ENCODE assay signal across 8 cellular contexts in the genomic region with DNA sequence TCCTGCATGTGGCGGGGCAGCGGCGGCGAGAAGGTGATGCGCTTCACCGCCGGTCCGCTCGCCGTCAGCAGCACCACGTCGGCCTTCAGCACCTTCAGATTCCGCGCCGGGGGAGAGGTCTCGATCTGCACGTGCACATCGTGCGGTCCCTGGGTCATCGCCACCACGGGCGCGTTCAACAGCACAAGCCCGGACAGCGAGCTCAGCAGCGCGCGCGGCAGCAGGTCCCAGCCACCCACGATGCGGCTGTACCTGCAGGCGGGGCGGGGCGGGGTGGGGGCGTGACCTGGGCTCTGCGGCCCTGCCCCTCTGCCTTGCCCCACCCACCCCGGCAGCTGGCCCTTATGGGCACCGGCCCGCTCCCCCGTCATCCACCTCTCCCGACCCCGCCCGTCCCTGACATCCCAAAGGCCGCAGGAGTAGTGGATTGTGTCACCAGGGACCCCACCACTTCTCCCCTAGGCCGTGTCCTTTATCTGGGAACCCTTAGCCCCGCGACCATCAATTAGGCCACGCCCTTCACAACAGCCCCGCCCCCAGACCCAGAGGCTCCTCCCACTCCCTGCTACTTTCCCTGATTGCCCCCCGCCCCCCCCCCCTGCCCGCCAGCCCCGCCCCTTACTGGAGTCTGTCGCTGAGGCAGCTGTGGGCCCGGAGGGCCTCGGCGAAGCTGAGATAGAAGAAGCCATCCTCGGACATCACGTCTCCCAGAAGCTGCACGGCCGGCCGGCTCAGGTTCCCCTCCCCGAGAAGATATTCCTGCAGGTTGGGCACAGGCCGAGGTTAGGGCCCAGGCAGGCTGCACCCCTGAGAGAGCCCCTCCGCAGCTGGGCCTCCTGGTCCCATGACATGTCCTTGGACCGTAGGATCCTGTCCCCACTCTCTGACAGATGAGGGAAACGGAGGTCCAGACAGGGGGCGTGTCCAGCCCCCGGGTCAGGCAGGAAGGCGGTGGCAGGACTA. TPM values are rescaled to one million over a fixed set of nuclear protein-coding genes. Genes with fewer than 3 reads are reported as not detected.
DNase-seq lines count a peak whose midpoint lies in the region; ATAC-seq and TF ChIP-seq lines count a peak whose summit lies in the region.

No MANE protein-coding gene starts in this region.

- peaks cover 8% of the 10 kb centered on the region for H3F3A ChIP-seq in SK-N-SH (replicated peaks; ENCODE audit: insufficient read depth)

- peak; percentile 93 for DNase-seq in SK-N-SH
- peak in 4 of 7 donors; percentile 41 to 76 (median 62) for DNase-seq in adrenal gland
- peak in 1 of 2 donors; percentile 84 for DNase-seq in left lung
- peak; percentile 49 to 58 for DNase-seq in stimulated activated CD8-positive, alpha-beta memory T cell treated with anti-CD3 and anti-CD28 coated beads, Interleukin-15, amount 100 ng/mL, for 48 hours (ENCODE audit: low read depth in 2 of 2)
- DNase-seq in KG1 (lab: John Stamatoyannopoulos, UW), result no peak

- TF ChIP-seq EP300 in SK-N-SH (IDR thresholded peaks at IDR 0.05; ENCODE audit: borderline replicate concordance in 1 of 2, low read depth in 1 of 2, low read length in 1 of 2), result no peak

- intact Hi-C loops in adrenal gland (cut with DNase I), result no loop called here
- intact Hi-C loops in left lung (cut with DNase I), result no loop called here

- no peak; the same call in 1 of the 2 replicates for TF ChIP-seq CTCF in SK-N-SH (IDR thresholded peaks at IDR 0.05)
- TF ChIP-seq CTCF in adrenal gland (IDR thresholded peaks at IDR 0.05), result peak in 3 of 6 experiments; percentile 4 to 29 (median 24)
- TF ChIP-seq CTCF in left lung (IDR thresholded peaks at IDR 0.05), result peak in 1 of 2 donors; percentile 3

- H3K4me1 ChIP-seq in SK-N-SH (ENCODE audit: control insufficient read depth in 1 of 2, insufficient read depth in 2 of 2, low read depth in 1 of 2, low read length in 1 of 2) (peaks cover 0 to 13% of the 10 kb centered on the region in 2 experiments; a peak in 1 of 4 replicates), adrenal gland (replicated peaks in 1 of 2) (peaks cover 4 to 9% of the 10 kb centered on the region in 2 donors), left lung (peaks cover 0 to 12% of the 10 kb centered on the region in 2 donors)

- peak overlapping the region; percentile 47 for H3K4me2 ChIP-seq in SK-N-SH

- no peaks in the 10 kb centered on the region for H3K79me2 ChIP-seq in SK-N-SH (ENCODE audit: insufficient read depth)

- ATAC-seq in GM19351 (IDR thresholded peaks at IDR 0.05; ENCODE audit: unreplicated experiment), result peak; percentile 48
- peak; percentile 83 for ATAC-seq in left lung
- no peak for ATAC-seq in HG02759 (IDR thresholded peaks at IDR 0.05; ENCODE audit: unreplicated experiment)
- ATAC-seq in GM18870 (IDR thresholded peaks at IDR 0.05; ENCODE audit: unreplicated experiment), result no peak

- H3K9me3 ChIP-seq in SK-N-SH, result no peaks in the 10 kb centered on the region
- no peaks in the 10 kb centered on the region for H3K9me3 ChIP-seq in adrenal gland (replicated peaks in 1 of 3)
- H3K9me3 ChIP-seq in left lung, result no peaks in the 10 kb centered on the region

- no peaks in the 10 kb centered on the region for H4K20me1 ChIP-seq in SK-N-SH (ENCODE audit: insufficient read depth)

- no peak for TF ChIP-seq RAD21 in SK-N-SH (IDR thresholded peaks at IDR 0.05; ENCODE audit: low read length)

- H3K36me3 ChIP-seq in SK-N-SH (replicated peaks in 1 of 2; ENCODE audit: control insufficient read depth in 1 of 2, insufficient read depth in 2 of 2, low read length in 1 of 2), result peaks cover 0 to 4% of the 10 kb centered on the region in 2 experiments
- peaks cover 0 to 10% of the 10 kb centered on the region in 2 donors for H3K36me3 ChIP-seq in adrenal gland (replicated peaks in 1 of 2)
- peaks cover 0 to 26% of the 10 kb centered on the region in 2 donors for H3K36me3 ChIP-seq in left lung

- no peak overlapping the region for H2AFZ ChIP-seq in SK-N-SH (ENCODE audit: low read depth)

- TF ChIP-seq POLR2A in adrenal gland (IDR thresholded peaks at IDR 0.05), result no peak

- H3K27ac ChIP-seq in SK-N-SH (ENCODE audit: low read depth in 2 of 2, low read length in 1 of 2) (peak overlapping the region in 1 of 2 experiments; percentile 44; a peak in 1 of 4 replicates), adrenal gland (peak overlapping the region in 2 of 5 donors; percentile 16 to 38), left lung (no peak overlapping the region)

- POLR2A ChIA-PET in SK-N-SH (lab: Yijun Ruan, JAX), result interaction anchor here (0.7 to 1.8 kb wide), 5 partner anchors 9 to 214 kb away, joined by 3 to 9 read pairs (median 3); a partner anchor contains a TSS

- CTCF ChIA-PET in SK-N-SH (lab: Yijun Ruan, JAX), result interaction anchor here (0.6 to 1.6 kb wide), 15 partner anchors 9 to 90 kb away, joined by 3 to 12 read pairs (median 4); a partner anchor contains a TSS

- no peaks in the 10 kb centered on the region for H3K27me3 ChIP-seq in SK-N-SH (ENCODE audit: insufficient read depth)
- no peaks in the 10 kb centered on the region for H3K27me3 ChIP-seq in adrenal gland
- peaks cover 0 to 12% of the 10 kb centered on the region in 2 donors for H3K27me3 ChIP-seq in left lung

- WGBS in SK-N-SH (ENCODE audit: low lambda C conversion rate), result 38% methylated on average over 25 of the region's 69 CpGs
- 8 to 19% (median 11%) methylated on average over 5 to 68 of the region's 69 CpGs for WGBS in adrenal gland, 4 donors

- H3K4me3 ChIP-seq in SK-N-SH (ENCODE audit: low read depth in 2 of 2, low read length in 1 of 2), result peak overlapping the region; percentile 33 to 43; a peak in 2 of 4 replicates
- H3K4me3 ChIP-seq in adrenal gland, result peak overlapping the region in 1 of 4 donors; percentile 40
- peak overlapping the region; percentile 11 to 36 for H3K4me3 ChIP-seq in left lung

- no peak overlapping the region for H3K9ac ChIP-seq in SK-N-SH

- no peaks in the 10 kb centered on the region for H3K9me2 ChIP-seq in SK-N-SH

TF ChIP-seq in SK-N-SH, 30 proteins besides CTCF, POLR2A, EP300 and RAD21:
- TF ChIP-seq RXRA (IDR thresholded peaks at IDR 0.05; ENCODE audit: borderline replicate concordance, low read depth) (no peak), CHD2 (IDR thresholded peaks at IDR 0.05; ENCODE audit: low read length, partially characterized antibody) (no peak), RFX5 (IDR thresholded peaks at IDR 0.05; ENCODE audit: low read length) (no peak), SIN3A (IDR thresholded peaks at IDR 0.05; ENCODE audit: borderline replicate concordance, low read depth, low read length) (no peak), GATA2 (CRISPR knock-in tag; IDR thresholded peaks at IDR 0.05) (no peak), NRF1 (IDR thresholded peaks at IDR 0.05; ENCODE audit: low read depth, low read length) (no peak), RCOR1 (IDR thresholded peaks at IDR 0.05; ENCODE audit: low read length) (no peak), FOXM1 (IDR thresholded peaks at IDR 0.05; ENCODE audit: low read depth) (no peak)
- TF ChIP-seq, protein P1, sequence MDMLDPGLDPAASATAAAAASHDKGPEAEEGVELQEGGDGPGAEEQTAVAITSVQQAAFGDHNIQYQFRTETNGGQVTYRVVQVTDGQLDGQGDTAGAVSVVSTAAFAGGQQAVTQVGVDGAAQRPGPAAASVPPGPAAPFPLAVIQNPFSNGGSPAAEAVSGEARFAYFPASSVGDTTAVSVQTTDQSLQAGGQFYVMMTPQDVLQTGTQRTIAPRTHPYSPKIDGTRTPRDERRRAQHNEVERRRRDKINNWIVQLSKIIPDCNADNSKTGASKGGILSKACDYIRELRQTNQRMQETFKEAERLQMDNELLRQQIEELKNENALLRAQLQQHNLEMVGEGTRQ (IDR thresholded peaks at IDR 0.05; ENCODE audit: borderline replicate concordance, low read depth, low read length), result no peak
- TF ChIP-seq, protein P2, sequence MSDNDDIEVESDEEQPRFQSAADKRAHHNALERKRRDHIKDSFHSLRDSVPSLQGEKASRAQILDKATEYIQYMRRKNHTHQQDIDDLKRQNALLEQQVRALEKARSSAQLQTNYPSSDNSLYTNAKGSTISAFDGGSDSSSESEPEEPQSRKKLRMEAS (IDR thresholded peaks at IDR 0.05; ENCODE audit: low read depth), result no peak; the same call in 1 of the 2 replicates
TF ChIP-seq in SK-N-SH: peak in this region for 0.

RNA-seq across cellular contexts. Expression of a gene that starts 6.1 kb away (rescaled TPM):
- polyA plus RNA-seq in SK-N-SH (2012; rRNA removed), result 0.35 and 0.50 TPM in 2 replicates
- polyA plus RNA-seq in SK-N-SH (2012; cell fraction: cytosol; rRNA removed), result 0.27 and 0.31 TPM in 2 replicates
- 0.76 and 0.97 TPM in 2 replicates for polyA plus RNA-seq in SK-N-SH (2012; cell fraction: nucleus; rRNA removed)
- total RNA-seq in adrenal gland, result 1 to 10 TPM in 5 of 8 donors, under 1 TPM in 3; 0.18 to 2.1 (median 1.2) TPM
- 1 to 10 TPM in 2 of 3 donors, under 1 TPM in 1; 0.33 to 3.2 (median 2.1) TPM for polyA plus RNA-seq in adrenal gland
- 1 to 10 TPM; 2.4 to 6.5 TPM for total RNA-seq in left lung

RNA-seq across cellular contexts. Expression of a gene that starts 13.1 kb away (rescaled TPM):
- 27.3 and 28.3 TPM in 2 replicates for polyA plus RNA-seq in SK-N-SH (2012; rRNA removed)
- polyA plus RNA-seq in SK-N-SH (2012; cell fraction: cytosol; rRNA removed), result 14.9 and 22.0 TPM in 2 replicates
- 76.2 and 78.9 TPM in 2 replicates for polyA plus RNA-seq in SK-N-SH (2012; cell fraction: nucleus; rRNA removed)
- 100 to 1,000 TPM in 1 of 8 donors, 10 to 100 TPM in 7; 33.5 to 103 (median 51.4) TPM for total RNA-seq in adrenal gland
- 100 to 1,000 TPM in 2 of 3 donors, 10 to 100 TPM in 1; 22.4 to 198 (median 113) TPM for polyA plus RNA-seq in adrenal gland
- total RNA-seq in left lung, result 10 to 100 TPM; 35.2 to 43.3 TPM

RNA-seq across cellular contexts. Expression of a gene that starts 13.5 kb away (rescaled TPM):
- polyA plus RNA-seq in SK-N-SH (2012; rRNA removed), result 56.7 and 63.7 TPM in 2 replicates
- polyA plus RNA-seq in SK-N-SH (2012; cell fraction: cytosol; rRNA removed), result 37.5 and 51.2 TPM in 2 replicates
- polyA plus RNA-seq in SK-N-SH (2012; cell fraction: nucleus; rRNA removed), result 87.9 and 96.3 TPM in 2 replicates
- total RNA-seq in adrenal gland, result 10 to 100 TPM; 25.7 to 70.3 (median 45.7) TPM
- polyA plus RNA-seq in adrenal gland, result 10 to 100 TPM; 66.0 to 89.6 (median 75.8) TPM
- 10 to 100 TPM; 33.8 to 39.3 TPM for total RNA-seq in left lung

RNA-seq across cellular contexts. Expression of a gene that starts 23.3 kb away (rescaled TPM):
- polyA plus RNA-seq in SK-N-SH (2012; rRNA removed), result 45.5 and 52.0 TPM in 2 replicates
- polyA plus RNA-seq in SK-N-SH (2012; cell fraction: cytosol; rRNA removed), result 8.6 and 13.1 TPM in 2 replicates
- 317 and 404 TPM in 2 replicates for polyA plus RNA-seq in SK-N-SH (2012; cell fraction: nucleus; rRNA removed)
- 100 to 1,000 TPM in 4 of 8 donors, 10 to 100 TPM in 4; 49.3 to 199 (median 100) TPM for total RNA-seq in adrenal gland
- polyA plus RNA-seq in adrenal gland, result 100 to 1,000 TPM in 2 of 3 donors, 10 to 100 TPM in 1; 40.7 to 344 (median 202) TPM
- 10 to 100 TPM; 63.0 to 89.5 TPM for total RNA-seq in left lung

RNA-seq across cellular contexts. Expression of a gene that starts 38.4 kb away (rescaled TPM):
- polyA plus RNA-seq in SK-N-SH (2012; rRNA removed) (11.1 and 11.7 TPM in 2 replicates), adrenal gland (100 to 1,000 TPM in 1 of 3 donors, 10 to 100 TPM in 2; 67.3 to 114 (median 95.7) TPM)
- polyA plus RNA-seq in SK-N-SH (2012; cell fraction: cytosol; rRNA removed), result 10.3 TPM in 2 replicates
- 20.7 and 27.7 TPM in 2 replicates for polyA plus RNA-seq in SK-N-SH (2012; cell fraction: nucleus; rRNA removed)
- total RNA-seq in adrenal gland (100 to 1,000 TPM in 1 of 8 donors, 10 to 100 TPM in 7; 16.2 to 103 (median 48.7) TPM), left lung (10 to 100 TPM; 17.4 to 25.0 TPM)

Comparison
In these comparisons a context has a peak if more than half of its experiments do, and no peak if none do; other contexts are left out.
1. ATAC-seq: peak in GM19351 (single experiment) and left lung (single experiment); none in HG02759 (single experiment) and GM18870 (single experiment).